In the genomic region with DNA sequence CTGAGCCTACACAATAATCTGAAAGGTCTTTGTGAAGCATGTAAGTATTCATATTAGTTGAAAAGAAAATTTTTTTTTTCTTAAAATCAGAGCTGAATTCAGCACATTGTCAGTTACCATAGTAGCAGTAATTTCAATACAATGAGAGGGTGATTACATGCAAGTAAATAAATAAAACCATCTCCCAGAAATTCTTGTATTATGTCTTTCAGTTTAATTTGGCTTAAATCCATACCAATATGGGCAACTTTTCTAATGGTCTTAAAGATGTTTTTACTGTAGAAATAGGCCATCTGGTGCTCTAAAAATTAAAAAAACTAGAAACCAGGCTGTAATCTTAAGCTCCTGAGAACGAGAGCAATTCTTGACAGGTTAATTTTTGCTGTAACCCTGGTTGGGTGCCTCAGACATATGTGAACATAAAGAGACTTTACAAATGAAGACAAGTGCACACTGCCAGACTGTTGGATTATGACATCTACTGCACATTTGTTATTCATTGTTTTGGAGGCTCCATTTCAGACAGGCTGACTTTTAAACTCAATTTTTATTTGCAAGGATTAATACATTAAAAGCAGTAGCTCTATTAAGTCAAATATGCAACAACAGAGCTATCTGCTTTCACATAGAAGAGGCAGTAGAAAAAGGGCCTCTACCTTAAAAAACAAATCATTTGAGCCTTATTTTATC, we compare ENCODE assay signal across 25 cellular contexts.
"Had no signal": no experiment of that assay in that cellular context is flagged by ENCODE, and none has a peak within 500 bp of the region (broad histone marks: within the 10 kb centered on the region; RNA-seq: fewer than 3 reads in every experiment).

No MANE protein-coding gene starts in this region.

- H3K9me3 Mint-ChIP-seq: activated naive CD4-positive, alpha-beta T cell treated with anti-CD3 and anti-CD28 coated beads for 36 hours; activated naive CD8-positive, alpha-beta T cell treated with anti-CD3 and anti-CD28 coated beads, Interleukin-2, amount 10 ng/mL, durations not matched to agents 7 days and 5 days; brain; natural killer cell; stimulated activated effector memory CD8-positive, alpha-beta T cell treated with anti-CD3 and anti-CD28 coated beads, Interleukin-12 subunit alpha, Interleukin-12 subunit beta, amount 100 ng/mL, for 72 hours; T-cell; T-helper 2 cell treated with Interferon-gamma antibody and Interleukin-4, amounts not matched to agents 5 μg/mL and 100 μg/mL, for 36 hours had no signal

- H3K27ac Mint-ChIP-seq: activated naive CD4-positive, alpha-beta T cell treated with anti-CD3 and anti-CD28 coated beads for 36 hours; activated naive CD8-positive, alpha-beta T cell treated with anti-CD3 and anti-CD28 coated beads, Interleukin-2, amount 10 ng/mL, durations not matched to agents 7 days and 5 days; natural killer cell; stimulated activated effector memory CD8-positive, alpha-beta T cell treated with anti-CD3 and anti-CD28 coated beads, Interleukin-12 subunit alpha, Interleukin-12 subunit beta, amount 100 ng/mL, for 72 hours; T-cell; T-helper 2 cell treated with Interferon-gamma antibody and Interleukin-4, amounts not matched to agents 5 μg/mL and 100 μg/mL, for 36 hours; WTC11 had no signal

- H3K36me3 Mint-ChIP-seq: activated naive CD8-positive, alpha-beta T cell treated with anti-CD3 and anti-CD28 coated beads, Interleukin-2, amount 10 ng/mL, durations not matched to agents 7 days and 5 days; brain; natural killer cell; stimulated activated effector memory CD8-positive, alpha-beta T cell treated with anti-CD3 and anti-CD28 coated beads, Interleukin-12 subunit alpha, Interleukin-12 subunit beta, amount 100 ng/mL, for 72 hours; T-cell; WTC11 had no signal

- H3K27me3 ChIP-seq: gastroesophageal sphincter, right lobe of liver, stomach, testis, uterus had no signal

- H3K4me3 ChIP-seq: gastroesophageal sphincter, lower lobe of right lung, right lobe of liver, skin epidermis, stomach, testis, uterus had no signal

- H3K9me3 ChIP-seq: gastroesophageal sphincter, lower lobe of right lung, right lobe of liver, stomach, testis, uterus had no signal

- H3K79me2 ChIP-seq: parathyroid adenoma had no signal

- FAIRE-seq: keratinocyte had no signal

- DNase-seq: activated CD8-positive, alpha-beta memory T cell treated with anti-CD3 and anti-CD28 coated beads, Interleukin-2, amount 50 U/mL, for 48 hours; activated naive CD4-positive, alpha-beta T cell treated with anti-CD3 and anti-CD28 coated beads for 36 hours; activated naive CD8-positive, alpha-beta T cell treated with anti-CD3 and anti-CD28 coated beads, Interleukin-2, amount 10 ng/mL, durations not matched to agents 7 days and 5 days; activated T-cell treated with anti-CD3 and anti-CD28 coated beads, Interleukin-2, amount 50 U/mL, for 48 hours; amygdala; caudate nucleus; effector CD8-positive, alpha-beta T cell; lower lobe of right lung; mesendoderm; natural killer cell; right lobe of liver; stimulated activated CD4-positive, alpha-beta T cell treated with anti-CD3 and anti-CD28 coated beads, Interleukin-1b, Interleukin-23, amount 100 ng/mL, for 48 hours; stomach; T-cell; testis; trophoblast cell; uterus had no signal

- H3K36me3 ChIP-seq: gastroesophageal sphincter, lower lobe of right lung, right lobe of liver, stomach, uterus had no signal

- H3K4me3 Mint-ChIP-seq: activated naive CD4-positive, alpha-beta T cell treated with anti-CD3 and anti-CD28 coated beads for 36 hours; activated naive CD8-positive, alpha-beta T cell treated with anti-CD3 and anti-CD28 coated beads, Interleukin-2, amount 10 ng/mL, durations not matched to agents 7 days and 5 days; brain; natural killer cell; stimulated activated effector memory CD8-positive, alpha-beta T cell treated with anti-CD3 and anti-CD28 coated beads, Interleukin-12 subunit alpha, Interleukin-12 subunit beta, amount 100 ng/mL, for 72 hours; T-cell; T-helper 2 cell treated with Interferon-gamma antibody and Interleukin-4, amounts not matched to agents 5 μg/mL and 100 μg/mL, for 36 hours; WTC11 had no signal

- H3K9ac ChIP-seq: parathyroid adenoma had no signal

- H3K4me1 ChIP-seq: gastroesophageal sphincter, lower lobe of right lung, parathyroid adenoma, right lobe of liver, stomach, testis, uterus had no signal

- H2AFZ ChIP-seq: parathyroid adenoma had no signal

- H3K27ac ChIP-seq: gastroesophageal sphincter, lower lobe of right lung, parathyroid adenoma, right lobe of liver, skin epidermis, stomach, testis, uterus had no signal

- H3K27me3 Mint-ChIP-seq: brain had no signal

- H3K4me1 Mint-ChIP-seq: activated naive CD8-positive, alpha-beta T cell treated with anti-CD3 and anti-CD28 coated beads, Interleukin-2, amount 10 ng/mL, durations not matched to agents 7 days and 5 days; natural killer cell; stimulated activated effector memory CD8-positive, alpha-beta T cell treated with anti-CD3 and anti-CD28 coated beads, Interleukin-12 subunit alpha, Interleukin-12 subunit beta, amount 100 ng/mL, for 72 hours; T-cell had no signal
